1 cellular context compared by ENCODE assay signal in the genomic region with DNA sequence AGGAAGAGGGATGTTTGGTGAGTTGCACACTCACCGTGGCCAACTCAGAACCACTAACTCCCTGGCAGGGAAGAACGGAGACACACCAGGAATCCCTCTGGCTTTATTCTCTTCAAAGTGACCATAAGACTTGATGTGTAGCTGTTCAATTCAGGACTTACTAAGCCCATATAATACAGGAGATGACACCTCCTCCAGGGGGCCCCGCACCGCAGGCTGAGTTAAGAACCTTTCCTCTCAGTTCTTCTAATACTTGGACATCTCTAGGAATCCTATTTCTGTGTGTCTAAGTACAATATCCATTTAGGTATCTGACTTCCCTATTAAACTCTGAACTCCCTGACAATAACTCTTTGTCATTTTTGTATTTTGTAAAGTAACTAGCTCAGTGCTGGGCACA.
TF ChIP-seq lines count a peak whose summit lies in the region.

No MANE protein-coding gene starts in this region.

TF ChIP-seq in H1, 55 proteins besides CTCF, POLR2A, EP300 and RAD21:
- TF ChIP-seq SAP30 (IDR thresholded peaks at IDR 0.05; ENCODE audit: insufficient read depth, insufficient replicate concordance, low read length) (no peak), CHD1 (IDR thresholded peaks at IDR 0.05; ENCODE audit: low read depth, low read length) (no peak), KDM4A (IDR thresholded peaks at IDR 0.05; ENCODE audit: low read depth, low read length, severe bottlenecking) (no peak), NANOG (IDR thresholded peaks at IDR 0.05; ENCODE audit: insufficient read depth, low read depth, low read length, poor library complexity, severe bottlenecking) (no peak), ZNF274 (IDR thresholded peaks at IDR 0.05; ENCODE audit: borderline replicate concordance, extremely low read depth, low read length) (no peak), KDM1A (IDR thresholded peaks at IDR 0.05; ENCODE audit: borderline replicate concordance, low read length) (no peak), TAF1 (IDR thresholded peaks at IDR 0.05; ENCODE audit: low read depth, low read length) (no peak), RBBP5 (IDR thresholded peaks at IDR 0.05; ENCODE audit: borderline replicate concordance, low read depth, low read length) (no peak), NRF1 (IDR thresholded peaks at IDR 0.05; ENCODE audit: low read depth, low read length) (no peak), POLR2AphosphoS5 (IDR thresholded peaks at IDR 0.05; ENCODE audit: low read depth, low read length) (no peak)
